Comparison of ENCODE assay signal across 8 cellular contexts in the genomic region with DNA sequence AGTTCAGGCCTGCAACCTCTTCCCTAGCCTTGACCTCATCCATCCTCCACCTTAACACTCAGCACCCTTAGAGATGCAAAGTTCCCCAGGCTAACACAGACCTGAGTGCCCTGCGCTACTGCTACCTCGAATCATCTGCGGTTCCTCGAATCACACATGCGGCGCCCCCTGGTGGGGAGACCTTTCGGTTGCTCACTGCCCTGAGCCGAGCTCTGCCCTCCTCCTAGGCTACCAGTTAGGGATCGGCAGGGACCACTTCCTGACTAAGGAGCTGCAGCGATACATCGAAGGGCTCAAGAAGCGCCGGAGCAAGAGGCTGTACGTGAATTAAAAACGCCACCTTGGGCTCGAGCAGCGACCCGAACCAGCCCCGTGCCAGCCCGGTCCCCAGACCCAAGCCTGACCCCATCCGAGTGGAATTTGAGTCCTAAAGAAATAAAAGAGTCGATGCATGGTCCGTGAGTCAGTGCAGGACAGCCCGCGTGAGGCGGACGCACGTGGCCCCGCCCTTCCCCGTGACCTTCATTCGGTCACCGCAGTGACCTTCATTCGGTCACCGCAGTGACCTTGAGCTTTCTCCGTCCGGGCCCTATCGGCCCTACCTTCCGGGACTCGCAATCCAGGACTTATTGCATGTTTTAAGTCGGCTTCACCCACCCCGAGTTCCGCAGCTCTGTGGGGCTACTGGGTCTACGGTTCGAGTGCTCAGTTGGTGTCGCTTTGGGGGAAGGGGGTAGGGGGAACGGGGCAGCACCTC. TPM values are rescaled to one million over a fixed set of nuclear protein-coding genes. Genes with fewer than 3 reads are reported as not detected.
DNase-seq lines count a peak whose midpoint lies in the region; TF ChIP-seq lines count a peak whose summit lies in the region.

No MANE protein-coding gene starts in this region.

- H3K36me3 Mint-ChIP-seq in activated naive CD4-positive, alpha-beta T cell treated with anti-CD3 and anti-CD28 coated beads, Interleukin-2, amount 10 ng/mL, durations not matched to agents 7 days and 5 days: peaks cover 10% of the 10 kb centered on the region

- DNase-seq in GM04504 (ENCODE audit: low read depth) (peak; percentile 65), NAMALWA (ENCODE audit: low spot score) (peak; percentile 95), SK-N-DZ (ENCODE audit: low spot score) (peak; percentile 92), globus pallidus (ENCODE audit: low spot score) (peak; percentile 88), occipital lobe (lab: John Stamatoyannopoulos, UW) (peak; percentile 81)
- DNase-seq in activated naive CD4-positive, alpha-beta T cell treated with anti-CD3 and anti-CD28 coated beads, Interleukin-2, amount 10 ng/mL, durations not matched to agents 7 days and 5 days: peak; percentile 97

- H3K4me3 Mint-ChIP-seq in activated naive CD4-positive, alpha-beta T cell treated with anti-CD3 and anti-CD28 coated beads, Interleukin-2, amount 10 ng/mL, durations not matched to agents 7 days and 5 days: peak overlapping the region; percentile 78

- peak overlapping the region; percentile 70 for H3K27ac ChIP-seq in HEK293 (ENCODE audit: extremely low read depth, low read depth, low read length)
- H3K27ac ChIP-seq in temporal lobe (ENCODE audit: low read depth, low read length): peak overlapping the region; percentile 98

- CTCF ChIA-PET in HEK293 (lab: Yijun Ruan, JAX): interaction anchor here (0.5 to 5.8 kb wide), 47 partner anchors 9 to 1783 kb away, joined by 3 to 81 read pairs (median 5); a partner anchor contains a TSS
- CTCF ChIA-PET in activated naive CD4-positive, alpha-beta T cell treated with anti-CD3 and anti-CD28 coated beads, Interleukin-2, amount 10 ng/mL, durations not matched to agents 7 days and 5 days (lab: Charles Lee): interaction anchor here (0.8 to 6.2 kb wide), 25 partner anchors 12 to 467 kb away, joined by 3 to 131 read pairs (median 4); a partner anchor contains a TSS

- peaks cover 0 to 5% of the 10 kb centered on the region in 2 experiments; a peak in 1 of 3 replicates for H3K36me3 ChIP-seq in HEK293 (ENCODE audit: control insufficient read depth in 2 of 2, insufficient read depth in 1 of 2, low read length in 2 of 2)

- peak overlapping the region; percentile 46 for H3K4me3 ChIP-seq in HEK293 (ENCODE audit: low read depth, low read length)

- POLR2A ChIA-PET in HEK293 (lab: Yijun Ruan, JAX): interaction anchor here (0.9 to 3.6 kb wide), 15 partner anchors 13 to 1463 kb away, joined by 3 to 43 read pairs (median 5); a partner anchor contains a TSS

- no peaks in the 10 kb centered on the region for H3K9me3 Mint-ChIP-seq in activated naive CD4-positive, alpha-beta T cell treated with anti-CD3 and anti-CD28 coated beads, Interleukin-2, amount 10 ng/mL, durations not matched to agents 7 days and 5 days

- H3K27ac Mint-ChIP-seq in activated naive CD4-positive, alpha-beta T cell treated with anti-CD3 and anti-CD28 coated beads, Interleukin-2, amount 10 ng/mL, durations not matched to agents 7 days and 5 days: peak overlapping the region; percentile 98

- H3K4me1 ChIP-seq in HEK293 (ENCODE audit: control insufficient read depth, insufficient read depth, low read length): no peaks in the 10 kb centered on the region

- peaks cover 50% of the 10 kb centered on the region for H3K4me1 Mint-ChIP-seq in activated naive CD4-positive, alpha-beta T cell treated with anti-CD3 and anti-CD28 coated beads, Interleukin-2, amount 10 ng/mL, durations not matched to agents 7 days and 5 days

- peak; percentile 87 for TF ChIP-seq CTCF in HEK293 (tag by site-specific recombination; IDR thresholded peaks at IDR 0.05)

- peaks cover 30% of the 10 kb centered on the region for H3K27me3 Mint-ChIP-seq in activated naive CD4-positive, alpha-beta T cell treated with anti-CD3 and anti-CD28 coated beads, Interleukin-2, amount 10 ng/mL, durations not matched to agents 7 days and 5 days

- H3K9me3 ChIP-seq in HEK293 (ENCODE audit: control insufficient read depth, insufficient read depth, low read depth, low read length): no peaks in the 10 kb centered on the region

TF ChIP-seq in HEK293, 187 proteins besides CTCF, POLR2A, EP300 and RAD21 (continues in another document):
- TF ChIP-seq ZNF214 (tag by site-specific recombination; IDR thresholded peaks at IDR 0.05; ENCODE audit: borderline replicate concordance) (peak; percentile 100), ZNF548 (tag by site-specific recombination; IDR thresholded peaks at IDR 0.05) (no peak), KLF1 (tag by site-specific recombination; IDR thresholded peaks at IDR 0.05) (0 out of 2 replicates have a peak, but pooled peaks have one; percentile 9), HOXC10 (CRISPR knock-in tag; IDR thresholded peaks at IDR 0.05) (no peak), ZNF157 (tag by site-specific recombination; IDR thresholded peaks at IDR 0.05) (no peak), ZNF341 (tag by site-specific recombination; IDR thresholded peaks at IDR 0.05; ENCODE audit: low read depth) (peak; percentile 42), ZNF266 (tag by site-specific recombination; IDR thresholded peaks at IDR 0.05; ENCODE audit: low read depth) (no peak), ZNF416 (tag by site-specific recombination; IDR thresholded peaks at IDR 0.05) (no peak), SP3 (tag by site-specific recombination; IDR thresholded peaks at IDR 0.05) (peak; percentile 45; the same call in 1 of the 2 replicates), ZBTB8A (tag by site-specific recombination; IDR thresholded peaks at IDR 0.05) (0 out of 2 replicates have a peak, but pooled peaks have one; percentile 51), SP2 (tag by site-specific recombination; IDR thresholded peaks at IDR 0.05) (0 out of 2 replicates have a peak, but pooled peaks have one; percentile 15), ZBTB17 (tag by site-specific recombination; IDR thresholded peaks at IDR 0.05) (peak; percentile 93), MZF1 (tag by site-specific recombination; IDR thresholded peaks at IDR 0.05; ENCODE audit: borderline replicate concordance) (0 out of 2 replicates have a peak, but pooled peaks have one; percentile 40), ZIC2 (tag by site-specific recombination; IDR thresholded peaks at IDR 0.05) (no peak), ZNF404 (tag by site-specific recombination; IDR thresholded peaks at IDR 0.05) (no peak), YY2 (tag by site-specific recombination; IDR thresholded peaks at IDR 0.05) (no peak), ZNF600 (tag by site-specific recombination; IDR thresholded peaks at IDR 0.05) (peak; percentile 72)
- TF ChIP-seq, protein P1, sequence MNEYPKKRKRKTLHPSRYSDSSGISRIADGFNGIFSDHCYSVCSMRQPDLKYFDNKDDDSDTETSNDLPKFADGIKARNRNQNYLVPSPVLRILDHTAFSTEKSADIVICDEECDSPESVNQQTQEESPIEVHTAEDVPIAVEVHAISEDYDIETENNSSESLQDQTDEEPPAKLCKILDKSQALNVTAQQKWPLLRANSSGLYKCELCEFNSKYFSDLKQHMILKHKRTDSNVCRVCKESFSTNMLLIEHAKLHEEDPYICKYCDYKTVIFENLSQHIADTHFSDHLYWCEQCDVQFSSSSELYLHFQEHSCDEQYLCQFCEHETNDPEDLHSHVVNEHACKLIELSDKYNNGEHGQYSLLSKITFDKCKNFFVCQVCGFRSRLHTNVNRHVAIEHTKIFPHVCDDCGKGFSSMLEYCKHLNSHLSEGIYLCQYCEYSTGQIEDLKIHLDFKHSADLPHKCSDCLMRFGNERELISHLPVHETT (tag by site-specific recombination; IDR thresholded peaks at IDR 0.05): no peak
- TF ChIP-seq, protein P2, sequence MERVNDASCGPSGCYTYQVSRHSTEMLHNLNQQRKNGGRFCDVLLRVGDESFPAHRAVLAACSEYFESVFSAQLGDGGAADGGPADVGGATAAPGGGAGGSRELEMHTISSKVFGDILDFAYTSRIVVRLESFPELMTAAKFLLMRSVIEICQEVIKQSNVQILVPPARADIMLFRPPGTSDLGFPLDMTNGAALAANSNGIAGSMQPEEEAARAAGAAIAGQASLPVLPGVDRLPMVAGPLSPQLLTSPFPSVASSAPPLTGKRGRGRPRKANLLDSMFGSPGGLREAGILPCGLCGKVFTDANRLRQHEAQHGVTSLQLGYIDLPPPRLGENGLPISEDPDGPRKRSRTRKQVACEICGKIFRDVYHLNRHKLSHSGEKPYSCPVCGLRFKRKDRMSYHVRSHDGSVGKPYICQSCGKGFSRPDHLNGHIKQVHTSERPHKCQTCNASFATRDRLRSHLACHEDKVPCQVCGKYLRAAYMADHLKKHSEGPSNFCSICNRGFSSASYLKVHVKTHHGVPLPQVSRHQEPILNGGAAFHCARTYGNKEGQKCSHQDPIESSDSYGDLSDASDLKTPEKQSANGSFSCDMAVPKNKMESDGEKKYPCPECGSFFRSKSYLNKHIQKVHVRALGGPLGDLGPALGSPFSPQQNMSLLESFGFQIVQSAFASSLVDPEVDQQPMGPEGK (tag by site-specific recombination; IDR thresholded peaks at IDR 0.05): 0 out of 2 replicates have a peak, but pooled peaks have one; percentile 10
- TF ChIP-seq, protein P3, sequence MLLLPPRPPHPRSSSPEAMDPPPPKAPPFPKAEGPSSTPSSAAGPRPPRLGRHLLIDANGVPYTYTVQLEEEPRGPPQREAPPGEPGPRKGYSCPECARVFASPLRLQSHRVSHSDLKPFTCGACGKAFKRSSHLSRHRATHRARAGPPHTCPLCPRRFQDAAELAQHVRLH (tag by site-specific recombination; IDR thresholded peaks at IDR 0.05): 0 out of 2 replicates have a peak, but pooled peaks have one; percentile 33

RNA-seq across cellular contexts. Expression of a gene that starts 0.8 kb away (rescaled TPM):
- 23.4 and 50.2 TPM in 2 replicates for polyA plus RNA-seq in SK-N-DZ (2014; cell fraction: cytosol; rRNA removed)
- 37.5 and 48.3 TPM in 2 replicates for polyA plus RNA-seq in SK-N-DZ (2014; cell fraction: nucleus; rRNA removed)
- total RNA-seq in occipital lobe: 14.2 TPM
- 10.8 TPM for total RNA-seq in temporal lobe

RNA-seq across cellular contexts. Expression of a gene that starts 4.3 kb away (rescaled TPM):
- not detected in 2 replicates for polyA plus RNA-seq in SK-N-DZ (2014; cell fraction: cytosol; rRNA removed)
- polyA plus RNA-seq in SK-N-DZ (2014; cell fraction: nucleus; rRNA removed): 0.50 TPM in 1 of 2 replicates, not detected in the other
- total RNA-seq in occipital lobe: 1.7 TPM
- total RNA-seq in temporal lobe: 0.98 TPM

RNA-seq across cellular contexts. Expression of a gene that starts 12.9 kb away (rescaled TPM):
- polyA plus RNA-seq in SK-N-DZ (2014; cell fraction: cytosol; rRNA removed): 648 and 693 TPM in 2 replicates
- 332 and 431 TPM in 2 replicates for polyA plus RNA-seq in SK-N-DZ (2014; cell fraction: nucleus; rRNA removed)
- total RNA-seq in occipital lobe (81.9 TPM), temporal lobe (50.9 TPM)

RNA-seq across cellular contexts. Expression of a gene that starts 13.4 kb away (rescaled TPM):
- not detected in 2 replicates for polyA plus RNA-seq in SK-N-DZ (2014; cell fraction: cytosol; rRNA removed)
- polyA plus RNA-seq in SK-N-DZ (2014; cell fraction: nucleus; rRNA removed): 0.91 and 1.3 TPM in 2 replicates
- total RNA-seq in occipital lobe (3.0 TPM), temporal lobe (1.5 TPM)

RNA-seq across cellular contexts. Expression of a gene that starts 13.4 kb away (rescaled TPM):
- 281 and 367 TPM in 2 replicates for polyA plus RNA-seq in SK-N-DZ (2014; cell fraction: cytosol; rRNA removed)
- 167 and 242 TPM in 2 replicates for polyA plus RNA-seq in SK-N-DZ (2014; cell fraction: nucleus; rRNA removed)
- total RNA-seq in occipital lobe (93.0 TPM), temporal lobe (87.5 TPM)

Comparison
In these comparisons a context has a peak if more than half of its experiments do, and no peak if none do; other contexts are left out.
1. Peak in every context shown above with its lines: DNase-seq, H3K4me3 ChIP-seq and H3K27ac ChIP-seq.